10 cellular contexts compared by ENCODE assay signal in genomic region chr13:73417012-73417615, GRCh38.
DNase-seq lines count a peak whose midpoint lies in the region; ATAC-seq, FAIRE-seq and TF ChIP-seq lines count a peak whose summit lies in the region.
"Had no signal": no experiment of that assay in that cellular context is flagged by ENCODE, and none has a peak within 500 bp of the region (broad histone marks: within the 10 kb centered on the region; RNA-seq: fewer than 3 reads in every experiment).

No MANE protein-coding gene starts in this region.

- no peaks in the 10 kb centered on the region for H3K9me2 ChIP-seq in Loucy (replicated peaks; ENCODE audit: low read depth, low read length)

- H3K27me3 ChIP-seq in left ventricle myocardium inferior (ENCODE audit: low read depth) (no peaks in the 10 kb centered on the region), right atrium auricular region (no peaks in the 10 kb centered on the region), Loucy (ENCODE audit: insufficient read depth, low read length, poor library complexity, severe bottlenecking) (no peaks in the 10 kb centered on the region), bronchial epithelial cell (ENCODE audit: control insufficient read depth, insufficient read depth, low read length) (no peaks in the 10 kb centered on the region)
- no peaks in the 10 kb centered on the region for H3K27me3 ChIP-seq in CD8-positive, alpha-beta memory T cell (ENCODE audit: insufficient read depth, low read length, poor library complexity, severe bottlenecking)

- H3K9ac ChIP-seq in Loucy (ENCODE audit: low read depth, low read length, poor library complexity, severe bottlenecking) = no peak overlapping the region

- no peaks in the 10 kb centered on the region for H3K9me3 ChIP-seq in left ventricle myocardium inferior (replicated peaks)
- no peaks in the 10 kb centered on the region for H3K9me3 ChIP-seq in right atrium auricular region
- no peaks in the 10 kb centered on the region for H3K9me3 ChIP-seq in Loucy (ENCODE audit: insufficient read depth, low read depth, low read length)
- H3K9me3 ChIP-seq in CD8-positive, alpha-beta memory T cell (ENCODE audit: low read length) = no peaks in the 10 kb centered on the region

- TF ChIP-seq CTCF in left ventricle myocardium inferior (IDR thresholded peaks at IDR 0.05; ENCODE audit: borderline replicate concordance) (peak; percentile 31), right atrium auricular region (IDR thresholded peaks at IDR 0.05) (no peak), Loucy (conservative IDR thresholded peaks at IDR 0.05; ENCODE audit: low read length) (peak; percentile 50), bronchial epithelial cell (IDR thresholded peaks at IDR 0.05; ENCODE audit: insufficient read depth, low read length, severe bottlenecking) (peak; percentile 13)

- no peak overlapping the region for H3K4me2 ChIP-seq in Loucy (ENCODE audit: low read depth, low read length, poor library complexity, severe bottlenecking)

- intact Hi-C loops in left ventricle myocardium inferior (cut with micrococcal nuclease) = no loop called here

- no peaks in the 10 kb centered on the region for H3K36me3 Mint-ChIP-seq in activated naive CD8-positive, alpha-beta T cell treated with anti-CD3 and anti-CD28 coated beads for 36 hours
- H3K36me3 Mint-ChIP-seq in CD8-positive, alpha-beta memory T cell = no peaks in the 10 kb centered on the region

- DNase-seq in left ventricle myocardium inferior = no peak
- DNase-seq in right atrium auricular region (ENCODE audit: low spot score) = no peak
- no peak for DNase-seq in bronchial epithelial cell (ENCODE audit: low read depth)
- DNase-seq in activated naive CD8-positive, alpha-beta T cell treated with anti-CD3 and anti-CD28 coated beads for 36 hours = no peak
- DNase-seq in activated naive CD4-positive, alpha-beta T cell treated with anti-CD3 and anti-CD28 coated beads, Interleukin-2, amount 50 U/mL, for 16 hours = no peak
- DNase-seq in CD8-positive, alpha-beta memory T cell = no peak
- DNase-seq: NCI-H226 had no signal

- no peak for FAIRE-seq in bronchial epithelial cell (lab: Jason Lieb, UNC)

- no peak overlapping the region for H2AFZ ChIP-seq in Loucy (ENCODE audit: low read length)

- no peaks in the 10 kb centered on the region for H3K79me2 ChIP-seq in Loucy (ENCODE audit: insufficient read depth, low read length)

- H3K27ac Mint-ChIP-seq in activated naive CD8-positive, alpha-beta T cell treated with anti-CD3 and anti-CD28 coated beads for 36 hours = no peak overlapping the region
- H3K27ac Mint-ChIP-seq in CD8-positive, alpha-beta memory T cell = no peak overlapping the region
- H3K27ac Mint-ChIP-seq: nephron had no signal

- no peaks in the 10 kb centered on the region for H3K4me1 Mint-ChIP-seq in activated naive CD8-positive, alpha-beta T cell treated with anti-CD3 and anti-CD28 coated beads for 36 hours
- H3K4me1 Mint-ChIP-seq in CD8-positive, alpha-beta memory T cell = no peaks in the 10 kb centered on the region
- H3K4me1 Mint-ChIP-seq: nephron had no signal

- CTCF ChIA-PET in CD8-positive, alpha-beta memory T cell (lab: Charles Lee) = no interaction called here

- H3K4me3 ChIP-seq in left ventricle myocardium inferior (no peak overlapping the region), right atrium auricular region (no peak overlapping the region), Loucy (ENCODE audit: low read length, poor library complexity, severe bottlenecking) (no peak overlapping the region), bronchial epithelial cell (ENCODE audit: low read depth, low read length) (no peak overlapping the region)
- no peak overlapping the region for H3K4me3 ChIP-seq in CD8-positive, alpha-beta memory T cell (ENCODE audit: low read length)

- H3K27ac ChIP-seq in left ventricle myocardium inferior (replicated peaks) = no peak overlapping the region
- H3K27ac ChIP-seq in right atrium auricular region = no peak overlapping the region
- no peak overlapping the region for H3K27ac ChIP-seq in CD8-positive, alpha-beta memory T cell (ENCODE audit: low read depth, low read length)

- H3K4me1 ChIP-seq in left ventricle myocardium inferior (no peaks in the 10 kb centered on the region), right atrium auricular region (no peaks in the 10 kb centered on the region), Loucy (ENCODE audit: insufficient read depth, low read length, poor library complexity, severe bottlenecking) (no peaks in the 10 kb centered on the region)
- no peaks in the 10 kb centered on the region for H3K4me1 ChIP-seq in CD8-positive, alpha-beta memory T cell (ENCODE audit: insufficient read depth, low read length)

- no peaks in the 10 kb centered on the region for H3K9me3 Mint-ChIP-seq in activated naive CD8-positive, alpha-beta T cell treated with anti-CD3 and anti-CD28 coated beads for 36 hours
- H3K9me3 Mint-ChIP-seq in CD8-positive, alpha-beta memory T cell = no peaks in the 10 kb centered on the region
- H3K9me3 Mint-ChIP-seq: nephron had no signal

- POLR2A ChIA-PET in CD8-positive, alpha-beta memory T cell (lab: Charles Lee) = no interaction called here

- no peaks in the 10 kb centered on the region for H4K20me1 ChIP-seq in Loucy (ENCODE audit: insufficient read depth, low read length, poor library complexity, severe bottlenecking)

- no peaks in the 10 kb centered on the region for H3F3A ChIP-seq in Loucy (ENCODE audit: low read depth)

- no peaks in the 10 kb centered on the region for H3K36me3 ChIP-seq in left ventricle myocardium inferior
- no peaks in the 10 kb centered on the region for H3K36me3 ChIP-seq in right atrium auricular region
- no peaks in the 10 kb centered on the region for H3K36me3 ChIP-seq in Loucy (ENCODE audit: insufficient read depth, low read length)
- H3K36me3 ChIP-seq in bronchial epithelial cell (ENCODE audit: control insufficient read depth, insufficient read depth, low read length) = no peaks in the 10 kb centered on the region
- no peaks in the 10 kb centered on the region for H3K36me3 ChIP-seq in CD8-positive, alpha-beta memory T cell (ENCODE audit: insufficient read depth, low read length)

- no peaks in the 10 kb centered on the region for H3K27me3 Mint-ChIP-seq in activated naive CD8-positive, alpha-beta T cell treated with anti-CD3 and anti-CD28 coated beads for 36 hours
- peaks cover 0 to 1% of the 10 kb centered on the region in 2 donors for H3K27me3 Mint-ChIP-seq in CD8-positive, alpha-beta memory T cell

- no peak for ATAC-seq in HG02571 (IDR thresholded peaks at IDR 0.05; ENCODE audit: unreplicated experiment)

- H3K4me3 Mint-ChIP-seq in activated naive CD8-positive, alpha-beta T cell treated with anti-CD3 and anti-CD28 coated beads for 36 hours = no peak overlapping the region
- no peak overlapping the region for H3K4me3 Mint-ChIP-seq in CD8-positive, alpha-beta memory T cell
- H3K4me3 Mint-ChIP-seq: nephron had no signal

Comparison
In these comparisons a context has a peak if more than half of its experiments do, and no peak if none do; other contexts are left out.
1. CTCF ChIP-seq: peak in left ventricle myocardium inferior (single experiment), Loucy (single experiment) and bronchial epithelial cell (single experiment); none in right atrium auricular region (0 of 2).